18 cellular contexts compared by ENCODE assay signal in genomic region chr20:33178726-33179125, GRCh38. TPM values are rescaled to one million over a fixed set of nuclear protein-coding genes. Genes with fewer than 3 reads are reported as not detected.
DNase-seq lines count a peak whose midpoint lies in the region; ATAC-seq, FAIRE-seq and TF ChIP-seq lines count a peak whose summit lies in the region.
"Had no signal": no experiment of that assay in that cellular context is flagged by ENCODE, and none has a peak within 500 bp of the region (broad histone marks: within the 10 kb centered on the region; RNA-seq: fewer than 3 reads in every experiment).

No MANE protein-coding gene starts in this region.

- intact Hi-C loops in mucosa of descending colon (cut with DNase I, micrococcal nuclease) (no loop called here), colonic mucosa (cut with DNase I) (no loop called here)

- H3K36me3 ChIP-seq in bronchial epithelial cell (ENCODE audit: control insufficient read depth, insufficient read depth, low read length): no peaks in the 10 kb centered on the region
- no peaks in the 10 kb centered on the region for H3K36me3 ChIP-seq in mucosa of descending colon (ENCODE audit: low read depth)
- no peaks in the 10 kb centered on the region for H3K36me3 ChIP-seq in colonic mucosa
- H3K36me3 ChIP-seq: esophagus squamous epithelium, heart left ventricle, thoracic aorta had no signal

- no peak overlapping the region for H3K4me3 ChIP-seq in bronchial epithelial cell (ENCODE audit: low read depth, low read length)
- no peak overlapping the region for H3K4me3 ChIP-seq in mucosa of descending colon
- no peak overlapping the region for H3K4me3 ChIP-seq in colonic mucosa
- H3K4me3 ChIP-seq: dorsolateral prefrontal cortex, esophagus squamous epithelium, heart left ventricle, thoracic aorta had no signal

- H3K27me3 ChIP-seq in bronchial epithelial cell (ENCODE audit: control insufficient read depth, insufficient read depth, low read length) (no peaks in the 10 kb centered on the region), colonic mucosa (no peaks in the 10 kb centered on the region)
- H3K27me3 ChIP-seq: dorsolateral prefrontal cortex had no signal

- ATAC-seq in mucosa of descending colon: peak; percentile 28
- ATAC-seq: activated CD4-positive, alpha-beta T cell treated with anti-CD3 and anti-CD28 coated beads for 36 hours; heart left ventricle; left lobe of liver; naive thymus-derived CD4-positive, alpha-beta T cell had no signal

- no peak for TF ChIP-seq CTCF in bronchial epithelial cell (IDR thresholded peaks at IDR 0.05; ENCODE audit: insufficient read depth, low read length, severe bottlenecking)
- no peak for TF ChIP-seq CTCF in mucosa of descending colon (IDR thresholded peaks at IDR 0.05)
- TF ChIP-seq CTCF in colonic mucosa (IDR thresholded peaks at IDR 0.05): no peak

- no peak overlapping the region for H3K9ac ChIP-seq in colonic mucosa (ENCODE audit: low read depth in 2 of 2, low read length in 2 of 2)

- H3K9me3 ChIP-seq in mucosa of descending colon (no peaks in the 10 kb centered on the region), colonic mucosa (no peaks in the 10 kb centered on the region)
- H3K9me3 ChIP-seq: esophagus squamous epithelium, thoracic aorta had no signal

- DNase-seq in ELF-1 (ENCODE audit: low read depth, low spot score): peak; percentile 87
- DNase-seq in bronchial epithelial cell (ENCODE audit: low read depth): peak; percentile 13
- peak in 1 of 3 donors; percentile 8 for DNase-seq in mucosa of descending colon
- DNase-seq in colonic mucosa: no peak
- no peak for DNase-seq in NCI-H524 treated with DMSO at 0.1 percent for 48 hours (lab: John Stamatoyannopoulos, UW)
- DNase-seq in H54 (ENCODE audit: insufficient read length, low spot score): no peak
- DNase-seq: activated CD4-positive, alpha-beta T cell treated with anti-CD3 and anti-CD28 coated beads for 36 hours; activated naive CD4-positive, alpha-beta T cell treated with anti-CD3 and anti-CD28 coated beads, Interleukin-2, amount 50 U/mL, for 16 hours; COR-L47; dorsolateral prefrontal cortex; esophagus squamous epithelium; heart left ventricle; Karpas-422; naive thymus-derived CD4-positive, alpha-beta T cell; SHP77 treated with DMSO at 0.1 percent for 48 hours had no signal

- no peak for TF ChIP-seq POLR2A in H54 (IDR thresholded peaks at IDR 0.05; ENCODE audit: low read depth, low read length)

- FAIRE-seq in bronchial epithelial cell (lab: Jason Lieb, UNC) (no peak), H54 (lab: Jason Lieb, UNC) (no peak)

- H3K4me1 ChIP-seq in mucosa of descending colon (ENCODE audit: low read depth) (no peaks in the 10 kb centered on the region), colonic mucosa (no peaks in the 10 kb centered on the region)
- H3K4me1 ChIP-seq: esophagus squamous epithelium, heart left ventricle had no signal

- no peak overlapping the region for H3K27ac ChIP-seq in colonic mucosa
- H3K27ac ChIP-seq: dorsolateral prefrontal cortex, esophagus squamous epithelium, heart left ventricle, HL-60, thoracic aorta had no signal

RNA-seq across cellular contexts. Expression of gene BPIFA2, which starts 10.8 kb away (rescaled TPM):
- total RNA-seq in bronchial epithelial cell (not detected in 2 replicates), mucosa of descending colon (not detected), colonic mucosa (not detected)
- total RNA-seq: activated CD4-positive, alpha-beta T cell treated with anti-CD3 and anti-CD28 coated beads for 36 hours; esophagus squamous epithelium; heart left ventricle; left lobe of liver; naive thymus-derived CD4-positive, alpha-beta T cell; thoracic aorta had no signal

RNA-seq across cellular contexts. Expression of gene BPIFA3, which starts 38.4 kb away (rescaled TPM):
- not detected in 2 replicates for total RNA-seq in bronchial epithelial cell
- total RNA-seq in mucosa of descending colon: not detected
- total RNA-seq in colonic mucosa: not detected
- total RNA-seq: activated CD4-positive, alpha-beta T cell treated with anti-CD3 and anti-CD28 coated beads for 36 hours; dorsolateral prefrontal cortex; esophagus squamous epithelium; heart left ventricle; left lobe of liver; naive thymus-derived CD4-positive, alpha-beta T cell; thoracic aorta had no signal

RNA-seq across cellular contexts. Expression of gene BPIFA1, which starts 57.1 kb away (rescaled TPM):
- not detected in 2 replicates for total RNA-seq in bronchial epithelial cell
- not detected for total RNA-seq in mucosa of descending colon
- not detected for total RNA-seq in colonic mucosa
- total RNA-seq: activated CD4-positive, alpha-beta T cell treated with anti-CD3 and anti-CD28 coated beads for 36 hours; dorsolateral prefrontal cortex; esophagus squamous epithelium; heart left ventricle; left lobe of liver; naive thymus-derived CD4-positive, alpha-beta T cell; thoracic aorta had no signal

Comparison
In these comparisons a context has a peak if more than half of its experiments do, and no peak if none do; other contexts are left out.
1. DNase-seq: peak in ELF-1 (single experiment) and bronchial epithelial cell (single experiment); none in colonic mucosa (single experiment), NCI-H524 treated with DMSO at 0.1 percent for 48 hours (single experiment) and H54 (single experiment).